11 cellular contexts compared by ENCODE assay signal in genomic region chr3:72890166-72890925, GRCh38. TPM values are rescaled to one million over a fixed set of nuclear protein-coding genes. Genes with fewer than 3 reads are reported as not detected.
DNase-seq lines count a peak whose midpoint lies in the region; ATAC-seq and TF ChIP-seq lines count a peak whose summit lies in the region.
"Had no signal": no experiment of that assay in that cellular context is flagged by ENCODE, and none has a peak within 500 bp of the region (broad histone marks: within the 10 kb centered on the region; RNA-seq: fewer than 3 reads in every experiment).

No MANE protein-coding gene starts in this region.

- peaks cover 17% of the 10 kb centered on the region for H3K36me3 ChIP-seq in KOPT-K1 (ENCODE audit: insufficient read depth, low read length)
- H3K36me3 ChIP-seq in lung (ENCODE audit: control insufficient read depth in 2 of 2, insufficient read depth in 2 of 2, low read length in 2 of 2): no peaks in the 10 kb centered on the region

- H3K27me3 ChIP-seq in lung (ENCODE audit: control insufficient read depth, insufficient read depth): no peaks in the 10 kb centered on the region

- DNase-seq in MCF 10A (ENCODE audit: unreplicated experiment) (peak; percentile 5), lung (ENCODE audit: low spot score) (no peak), HUDEP-2 (lab: John Stamatoyannopoulos, UW; ENCODE audit: unreplicated experiment in 76 of 76) (no peak), AML-193 (lab: John Stamatoyannopoulos, UW) (no peak)
- DNase-seq: activated CD8-positive, alpha-beta memory T cell treated with anti-CD3 and anti-CD28 coated beads for 24 hours; stimulated activated CD4-positive, alpha-beta T cell treated with anti-CD3 and anti-CD28 coated beads, Interleukin-4, amount 100 ng/mL, for 4 hours had no signal

- peak overlapping the region; percentile 77 for H3K27ac Mint-ChIP-seq in MCF 10A (ENCODE audit: low read depth, unreplicated experiment)
- H3K27ac Mint-ChIP-seq: activated naive CD8-positive, alpha-beta T cell; T-helper 1 cell treated with Interleukin-12 subunit alpha and Interleukin-12 subunit beta and Interleukin-4 antibody, amounts not matched to agents 30 μg/mL and 1 μg/mL, for 36 hours had no signal

- no peaks in the 10 kb centered on the region for H3K27me3 Mint-ChIP-seq in MCF 10A (ENCODE audit: insufficient read depth, unreplicated experiment)

- peaks cover 47% of the 10 kb centered on the region for H3K4me1 Mint-ChIP-seq in MCF 10A (ENCODE audit: insufficient read depth, unreplicated experiment)

- no TSS peak for BruUV-seq in MCF 10A (replicated peaks; lab: Mats Ljungman, UMichigan)

- intact Hi-C loops in MCF 10A (cut with micrococcal nuclease): no loop called here

- TF ChIP-seq CTCF in MCF 10A (IDR thresholded peaks at IDR 0.05; ENCODE audit: unreplicated experiment) (no peak), lung (IDR thresholded peaks at IDR 0.05; ENCODE audit: control extremely low read depth, extremely low read depth) (no peak)

- H3K27ac ChIP-seq in KOPT-K1 (ENCODE audit: low read depth, low read length, poor library complexity, severe bottlenecking) (peak overlapping the region; percentile 82), lung (ENCODE audit: low read depth in 1 of 2, low read length in 1 of 2) (peak overlapping the region; percentile 26 to 39), temporal lobe (ENCODE audit: low read depth, low read length) (peak overlapping the region; percentile 59)

- H3K9me3 Mint-ChIP-seq in MCF 10A (ENCODE audit: unreplicated experiment): no peaks in the 10 kb centered on the region
- H3K9me3 Mint-ChIP-seq: T-helper 1 cell treated with Interleukin-12 subunit alpha and Interleukin-12 subunit beta and Interleukin-4 antibody, amounts not matched to agents 30 μg/mL and 1 μg/mL, for 36 hours had no signal

- peak overlapping the region; percentile 44 for H3K4me3 Mint-ChIP-seq in MCF 10A (ENCODE audit: unreplicated experiment)
- H3K4me3 Mint-ChIP-seq: activated naive CD8-positive, alpha-beta T cell; T-helper 1 cell treated with Interleukin-12 subunit alpha and Interleukin-12 subunit beta and Interleukin-4 antibody, amounts not matched to agents 30 μg/mL and 1 μg/mL, for 36 hours had no signal

- H3K4me3 ChIP-seq in lung: no peak overlapping the region

- CTCF ChIA-PET in MCF 10A (lab: Yijun Ruan, JAX): interaction anchor here (0.7 to 4.3 kb wide), 3 partner anchors 40 to 165 kb away, joined by 3 to 35 read pairs (median 4); partner anchors contain the start of gene SHQ1

- H3K9me3 ChIP-seq in KOPT-K1 (ENCODE audit: insufficient read depth, low read length, poor library complexity, severe bottlenecking) (no peaks in the 10 kb centered on the region), lung (ENCODE audit: control insufficient read depth in 2 of 2, insufficient read depth in 1 of 2, low read length in 1 of 2) (no peaks in the 10 kb centered on the region)

- H3K4me1 ChIP-seq in lung (ENCODE audit: control insufficient read depth in 2 of 2, insufficient read depth in 2 of 2, low read length in 2 of 2): peaks cover 3 to 4% of the 10 kb centered on the region in 2 donors

- ATAC-seq in lung (ENCODE audit: insufficient read depth, low FRiP score) (no peak), GM21367 (IDR thresholded peaks at IDR 0.05; ENCODE audit: unreplicated experiment) (no peak)

- H3K36me3 Mint-ChIP-seq in MCF 10A (ENCODE audit: insufficient read depth, unreplicated experiment): no peaks in the 10 kb centered on the region

- WGBS in lung, 2 donors: 85 to 93% methylated on average over 10 of the region's 10 CpGs

- POLR2A ChIA-PET in MCF 10A (lab: Yijun Ruan, JAX): interaction anchor here (1.3 to 1.6 kb wide), 2 partner anchors 15 to 167 kb away, joined by 3 read pairs; no protein-coding TSS in a partner anchor

RNA-seq across cellular contexts. Expression of gene GXYLT2, which starts 2.5 kb away (rescaled TPM):
- total RNA-seq in MCF 10A (2022) (3.9 and 4.1 TPM in 2 replicates), lung (10 to 100 TPM in 1 of 2 donors, 1 to 10 TPM in 1; 8.0 to 46.8 TPM), temporal lobe (4.7 TPM)
- polyA plus RNA-seq in lung: 1 to 10 TPM in 1 of 2 donors, under 1 TPM in 1; 0.52 to 1.5 TPM

RNA-seq across cellular contexts. Expression of gene SHQ1, which starts 42.1 kb away (rescaled TPM):
- total RNA-seq in MCF 10A (2022) (17.4 and 30.4 TPM in 2 replicates), lung (10 to 100 TPM; 23.6 to 25.0 TPM), temporal lobe (13.3 TPM)
- polyA plus RNA-seq in lung: 1 to 10 TPM; 7.3 to 8.4 TPM
